Comparison of ENCODE assay signal across 10 cellular contexts in genomic region chr19:5291588-5292193, GRCh38. TPM values are rescaled to one million over a fixed set of nuclear protein-coding genes. Genes with fewer than 3 reads are reported as not detected.
DNase-seq lines count a peak whose midpoint lies in the region; ATAC-seq, FAIRE-seq and TF ChIP-seq lines count a peak whose summit lies in the region.
"Had no signal": no experiment of that assay in that cellular context is flagged by ENCODE, and none has a peak within 500 bp of the region (broad histone marks: within the 10 kb centered on the region; RNA-seq: fewer than 3 reads in every experiment).

No MANE protein-coding gene starts in this region.

- H3K4me3 ChIP-seq in HAP-1 = peak overlapping the region; percentile 46
- peak overlapping the region; percentile 46 to 92 for H3K4me3 ChIP-seq in ascending aorta

- peak overlapping the region; percentile 18 for H3K27ac Mint-ChIP-seq in stimulated activated effector memory CD8-positive, alpha-beta T cell treated with anti-CD3 and anti-CD28 coated beads, Interleukin-12 subunit alpha, Interleukin-12 subunit beta, amount 100 ng/mL, for 72 hours

- no peak for FAIRE-seq in frontal cortex (lab: Jason Lieb, UNC)
- no peak for FAIRE-seq in H54 (lab: Jason Lieb, UNC)

- H3K36me3 Mint-ChIP-seq in stimulated activated effector memory CD8-positive, alpha-beta T cell treated with anti-CD3 and anti-CD28 coated beads, Interleukin-12 subunit alpha, Interleukin-12 subunit beta, amount 100 ng/mL, for 72 hours = no peaks in the 10 kb centered on the region

- intact Hi-C loops in ascending aorta (cut with DNase I) = loop anchor here (1.0 to 10.0 kb wide), 4 partner anchors 18 to 417 kb away; partner anchors contain the start of genes HSD11B1L and MICOS13

- in situ Hi-C loops in HAP-1 (cut with MboI; ENCODE audit: low sequenced_read_pairs) = no loop called here

- no peaks in the 10 kb centered on the region for H3K9me3 ChIP-seq in HAP-1
- no peaks in the 10 kb centered on the region for H3K9me3 ChIP-seq in ascending aorta

- H3K4me1 ChIP-seq in HAP-1 (peaks cover 5% of the 10 kb centered on the region), ascending aorta (peaks cover 9 to 10% of the 10 kb centered on the region in 2 donors)

- H3K27ac ChIP-seq in ascending aorta = no peak overlapping the region
- peak overlapping the region; percentile 80 for H3K27ac ChIP-seq in layer of hippocampus (ENCODE audit: low read depth, low read length)

- no peaks in the 10 kb centered on the region for H3K9me3 Mint-ChIP-seq in stimulated activated effector memory CD8-positive, alpha-beta T cell treated with anti-CD3 and anti-CD28 coated beads, Interleukin-12 subunit alpha, Interleukin-12 subunit beta, amount 100 ng/mL, for 72 hours

- peaks cover 17% of the 10 kb centered on the region for H3K4me1 Mint-ChIP-seq in stimulated activated effector memory CD8-positive, alpha-beta T cell treated with anti-CD3 and anti-CD28 coated beads, Interleukin-12 subunit alpha, Interleukin-12 subunit beta, amount 100 ng/mL, for 72 hours

- no peak for TF ChIP-seq CTCF in ascending aorta (IDR thresholded peaks at IDR 0.05)

- DNase-seq in HAP-1 (ENCODE audit: low spot score in 2 of 2) (no peak), ascending aorta (ENCODE audit: low spot score in 2 of 2) (no peak), frontal cortex (ENCODE audit: low spot score in 2 of 2) (no peak), H54 (ENCODE audit: insufficient read length, low spot score) (no peak)
- no peak for DNase-seq in stimulated activated effector memory CD8-positive, alpha-beta T cell treated with anti-CD3 and anti-CD28 coated beads, Interleukin-12 subunit alpha, Interleukin-12 subunit beta, amount 100 ng/mL, for 72 hours (ENCODE audit: low spot score in 2 of 2)
- DNase-seq in activated naive CD4-positive, alpha-beta T cell treated with Interleukin-2 at 50 U/mL for 16 hours = no peak
- DNase-seq: NCI-H446 treated with DMSO at 0.1 percent for 48 hours, T1000 had no signal

- H3K27me3 ChIP-seq in HAP-1 (ENCODE audit: low read depth) (no peaks in the 10 kb centered on the region), ascending aorta (no peaks in the 10 kb centered on the region), layer of hippocampus (ENCODE audit: control insufficient read depth, insufficient read depth, low read length) (no peaks in the 10 kb centered on the region)

- H3K36me3 ChIP-seq in HAP-1 (replicated peaks) = no peaks in the 10 kb centered on the region
- H3K36me3 ChIP-seq in ascending aorta = no peaks in the 10 kb centered on the region

- ATAC-seq in stimulated activated effector memory CD8-positive, alpha-beta T cell treated with anti-CD3 and anti-CD28 coated beads, Interleukin-12 subunit alpha, Interleukin-12 subunit beta, amount 100 ng/mL, for 72 hours = no peak
- ATAC-seq in GM18520 (IDR thresholded peaks at IDR 0.05; ENCODE audit: unreplicated experiment) = no peak

- H3K4me3 Mint-ChIP-seq in stimulated activated effector memory CD8-positive, alpha-beta T cell treated with anti-CD3 and anti-CD28 coated beads, Interleukin-12 subunit alpha, Interleukin-12 subunit beta, amount 100 ng/mL, for 72 hours = peak overlapping the region; percentile 45

- TF ChIP-seq POLR2A in H54 (IDR thresholded peaks at IDR 0.05; ENCODE audit: low read depth, low read length) = no peak

RNA-seq across cellular contexts. Expression of gene PTPRS, which starts 48.9 kb away (rescaled TPM):
- total RNA-seq in ascending aorta (517 TPM), frontal cortex (181 TPM)
